9 cellular contexts compared by ENCODE assay signal in the genomic region with DNA sequence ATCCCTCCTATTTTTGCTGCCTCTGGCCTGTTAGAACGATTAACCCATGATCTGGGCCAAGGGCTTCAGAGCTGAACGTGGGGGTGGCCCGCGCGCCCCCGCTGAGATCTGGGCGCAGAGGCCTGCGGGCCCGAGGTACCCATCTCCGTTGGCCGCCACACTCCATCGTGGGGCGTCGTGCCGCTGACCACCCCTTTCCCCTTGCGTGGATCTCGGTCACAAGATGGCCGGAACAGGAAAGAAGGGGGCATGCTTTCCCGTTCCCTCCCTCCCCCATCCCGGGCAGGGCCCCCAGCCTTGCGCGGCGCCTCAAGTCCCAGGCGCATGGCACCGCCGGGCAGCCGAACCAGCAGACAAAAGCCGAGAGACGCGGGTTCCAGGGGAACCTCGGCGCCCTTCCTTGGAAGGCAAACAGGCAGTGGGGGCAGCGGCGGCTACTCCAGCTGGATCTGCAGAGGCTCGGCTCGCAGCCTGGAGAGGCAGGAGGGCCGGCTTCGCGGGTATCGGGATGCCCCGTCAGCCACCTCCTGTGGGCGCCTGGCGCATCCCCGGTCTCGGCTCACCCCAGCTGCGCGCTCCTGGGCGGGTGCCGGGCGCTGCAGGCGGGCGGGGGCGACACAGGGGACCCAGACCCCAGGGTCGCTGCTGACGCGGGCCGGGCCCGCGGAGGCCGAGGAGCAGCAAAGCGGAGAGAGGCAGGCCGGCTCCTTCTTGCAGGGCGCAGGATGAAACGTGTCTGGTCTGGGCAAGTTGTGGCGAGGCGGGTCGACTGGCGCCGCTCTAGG. TPM values are rescaled to one million over a fixed set of nuclear protein-coding genes. Genes with fewer than 3 reads are reported as not detected.
DNase-seq lines count a peak whose midpoint lies in the region; ATAC-seq and TF ChIP-seq lines count a peak whose summit lies in the region.
"Had no signal": no experiment of that assay in that cellular context is flagged by ENCODE, and none has a peak within 500 bp of the region (broad histone marks: within the 10 kb centered on the region; RNA-seq: fewer than 3 reads in every experiment).

No MANE protein-coding gene starts in this region.

- H3K27ac Mint-ChIP-seq in nephron progenitor cell: peak overlapping the region; percentile 87

- no peaks in the 10 kb centered on the region for H3K27me3 Mint-ChIP-seq in nephron progenitor cell (ENCODE audit: low read depth, poor library complexity)

- peak overlapping the region; percentile 99 for H3K4me2 ChIP-seq in SK-N-SH
- H3K4me2 ChIP-seq: BLaER1 treated with 17β-estradiol and CSF1 and Interleukin-3, amounts not matched to agents 10 nM and 100 nM had no signal

- CTCF ChIA-PET in SK-N-SH (lab: Yijun Ruan, JAX): interaction anchor here (1.2 to 2.1 kb wide), 5 partner anchors 9 to 239 kb away, joined by 3 to 11 read pairs (median 6); no protein-coding TSS in a partner anchor

- H3K4me3 Mint-ChIP-seq in nephron progenitor cell: peak overlapping the region; percentile 91

- DNase-seq in NCI-H1417 (lab: John Stamatoyannopoulos, UW): peak in 2 of 3 experiments; percentile 86 to 89
- DNase-seq in NCI-H1417 treated with DMSO at 0.1 percent for 48 hours (lab: John Stamatoyannopoulos, UW): no peak
- DNase-seq in SK-N-SH: peak; percentile 80
- no peak for DNase-seq in esophagus squamous epithelium (lab: John Stamatoyannopoulos, UW)
- DNase-seq in nephron progenitor cell: no peak
- DNase-seq in NCI-H2029 treated with DMSO at 0.1 percent for 48 hours (lab: John Stamatoyannopoulos, UW): no peak

- no peaks in the 10 kb centered on the region; the same call in 1 of the 2 replicates for H4K20me1 ChIP-seq in SK-N-SH (ENCODE audit: insufficient read depth)
- H4K20me1 ChIP-seq: BLaER1 treated with 17β-estradiol and CSF1 and Interleukin-3, amounts not matched to agents 10 nM and 100 nM had no signal

- TF ChIP-seq EP300 in SK-N-SH (IDR thresholded peaks at IDR 0.05; ENCODE audit: borderline replicate concordance in 1 of 2, low read depth in 1 of 2, low read length in 1 of 2): no peak

- H3K9ac ChIP-seq in SK-N-SH: peak overlapping the region; percentile 73
- H3K9ac ChIP-seq: BLaER1 treated with 17β-estradiol and CSF1 and Interleukin-3, amounts not matched to agents 10 nM and 100 nM had no signal

- 0% methylated on average over 13 of the region's 69 CpGs for WGBS in SK-N-SH (ENCODE audit: low lambda C conversion rate)
- 3% methylated on average over 16 of the region's 69 CpGs; no CpG with 5 or more reads in 1 of the 2 donors for WGBS in esophagus squamous epithelium, 2 donors

- peaks cover 3% of the 10 kb centered on the region for H3K9me3 Mint-ChIP-seq in nephron progenitor cell

- ATAC-seq in HG02759 (IDR thresholded peaks at IDR 0.05; ENCODE audit: unreplicated experiment): peak; percentile 48
- no peak for ATAC-seq in GM19467 (IDR thresholded peaks at IDR 0.05; ENCODE audit: unreplicated experiment)

- H3K9me2 ChIP-seq in SK-N-SH: no peaks in the 10 kb centered on the region

- H3K27ac ChIP-seq in SK-N-SH (ENCODE audit: low read depth in 2 of 2, low read length in 1 of 2): peak overlapping the region; percentile 64 to 90
- H3K27ac ChIP-seq in esophagus squamous epithelium: peak overlapping the region; percentile 33 to 82 (median 75)
- H3K27ac ChIP-seq: BLaER1 treated with 17β-estradiol and CSF1 and Interleukin-3, amounts not matched to agents 10 nM and 100 nM had no signal

- peaks cover 35% of the 10 kb centered on the region for H3K79me2 ChIP-seq in SK-N-SH (ENCODE audit: insufficient read depth)

- H3K4me1 Mint-ChIP-seq in nephron progenitor cell: peaks cover 31% of the 10 kb centered on the region

- TF ChIP-seq RAD21 in SK-N-SH (IDR thresholded peaks at IDR 0.05; ENCODE audit: low read length): no peak

- H3K4me1 ChIP-seq in SK-N-SH (ENCODE audit: control insufficient read depth in 1 of 2, insufficient read depth in 2 of 2, low read depth in 1 of 2, low read length in 1 of 2): peaks cover 0 to 21% of the 10 kb centered on the region in 2 experiments; a peak in 2 of 4 replicates
- H3K4me1 ChIP-seq in esophagus squamous epithelium: peaks cover 10 to 42% (median 11%) of the 10 kb centered on the region in 3 donors
- H3K4me1 ChIP-seq: BLaER1 treated with 17β-estradiol and CSF1 and Interleukin-3, amounts not matched to agents 10 nM and 100 nM had no signal

- peak overlapping the region; percentile 72; the same call in 1 of the 2 replicates for H2AFZ ChIP-seq in SK-N-SH (ENCODE audit: low read depth)

- POLR2A ChIA-PET in SK-N-SH (lab: Yijun Ruan, JAX): interaction anchor here (0.7 to 1.2 kb wide), 5 partner anchors 9 to 189 kb away, joined by 3 to 6 read pairs (median 3); partner anchors contain the start of gene DNAJC3

- H3F3A ChIP-seq in SK-N-SH (replicated peaks; ENCODE audit: insufficient read depth): peaks cover 11% of the 10 kb centered on the region

- H3K27me3 ChIP-seq in SK-N-SH (ENCODE audit: insufficient read depth): no peaks in the 10 kb centered on the region
- H3K27me3 ChIP-seq in esophagus squamous epithelium: peaks cover 0 to 41% (median 0%) of the 10 kb centered on the region in 4 donors
- H3K27me3 ChIP-seq: BLaER1 treated with 17β-estradiol and CSF1 and Interleukin-3, amounts not matched to agents 10 nM and 100 nM had no signal

- TF ChIP-seq CTCF in SK-N-SH (IDR thresholded peaks at IDR 0.05) (no peak), esophagus squamous epithelium (IDR thresholded peaks at IDR 0.05) (no peak), nephron progenitor cell (IDR thresholded peaks at IDR 0.05) (no peak)

- TF ChIP-seq POLR2A in esophagus squamous epithelium (IDR thresholded peaks at IDR 0.05): no peak

- H3K9me3 ChIP-seq in SK-N-SH (no peaks in the 10 kb centered on the region), esophagus squamous epithelium (no peaks in the 10 kb centered on the region)

- peak overlapping the region; percentile 79 to 85 for H3K4me3 ChIP-seq in SK-N-SH (ENCODE audit: low read depth in 2 of 2, low read length in 1 of 2)
- H3K4me3 ChIP-seq in esophagus squamous epithelium: peak overlapping the region; percentile 47 to 74 (median 57)
- H3K4me3 ChIP-seq: BLaER1 treated with 17β-estradiol and CSF1 and Interleukin-3, amounts not matched to agents 10 nM and 100 nM had no signal

- peaks cover 21% of the 10 kb centered on the region for H3K36me3 Mint-ChIP-seq in nephron progenitor cell (ENCODE audit: low read depth)

- H3K36me3 ChIP-seq in SK-N-SH (replicated peaks in 1 of 2; ENCODE audit: control insufficient read depth in 1 of 2, insufficient read depth in 2 of 2, low read length in 1 of 2): peaks cover 12 to 21% of the 10 kb centered on the region in 2 experiments
- no peaks in the 10 kb centered on the region for H3K36me3 ChIP-seq in esophagus squamous epithelium
- H3K36me3 ChIP-seq: BLaER1 treated with 17β-estradiol and CSF1 and Interleukin-3, amounts not matched to agents 10 nM and 100 nM had no signal

- intact Hi-C loops in esophagus squamous epithelium (cut with DNase I): no loop called here

TF ChIP-seq in SK-N-SH, 30 proteins besides CTCF, POLR2A, EP300 and RAD21 (continues in another document):
- TF ChIP-seq NRF1 (IDR thresholded peaks at IDR 0.05; ENCODE audit: low read depth, low read length) (no peak), EZH2phosphoT487 (IDR thresholded peaks at IDR 0.05; ENCODE audit: borderline replicate concordance, low read depth) (no peak), PBX3 (IDR thresholded peaks at IDR 0.05) (no peak), ELF1 (IDR thresholded peaks at IDR 0.05) (no peak), IRF3 (IDR thresholded peaks at IDR 0.05; ENCODE audit: low read depth, low read length) (no peak), ZBTB33 (IDR thresholded peaks at IDR 0.05; ENCODE audit: borderline replicate concordance, low read depth) (no peak)

RNA-seq across cellular contexts. Expression of gene DZIP1, which starts 0.5 kb away (rescaled TPM):
- polyA plus RNA-seq in SK-N-SH (2012; rRNA removed): 15.0 and 15.2 TPM in 2 replicates
- polyA plus RNA-seq in SK-N-SH (2012; cell fraction: cytosol; rRNA removed): 13.9 and 16.3 TPM in 2 replicates
- polyA plus RNA-seq in SK-N-SH (2012; cell fraction: nucleus; rRNA removed): 31.3 and 43.5 TPM in 2 replicates
- total RNA-seq in esophagus squamous epithelium: 10 to 100 TPM in 1 of 4 donors, 1 to 10 TPM in 3; 2.9 to 12.8 (median 7.0) TPM

RNA-seq across cellular contexts. Expression of gene DNAJC3, which starts 32.9 kb away (rescaled TPM):
- polyA plus RNA-seq in SK-N-SH (2012; rRNA removed): 5.8 and 8.2 TPM in 2 replicates
- 8.7 and 9.4 TPM in 2 replicates for polyA plus RNA-seq in SK-N-SH (2012; cell fraction: cytosol; rRNA removed)
- polyA plus RNA-seq in SK-N-SH (2012; cell fraction: nucleus; rRNA removed): 2.3 and 5.1 TPM in 2 replicates
- 10 to 100 TPM; 27.8 to 40.6 (median 34.6) TPM for total RNA-seq in esophagus squamous epithelium

Comparison
In these comparisons a context has a peak if more than half of its experiments do, and no peak if none do; other contexts are left out.
1. DNase-seq: peak in NCI-H1417 (2 of 3) and SK-N-SH (single experiment); none in NCI-H1417 treated with DMSO at 0.1 percent for 48 hours (single experiment), esophagus squamous epithelium (single experiment), nephron progenitor cell (single experiment) and NCI-H2029 treated with DMSO at 0.1 percent for 48 hours (single experiment).